In the genomic region with DNA sequence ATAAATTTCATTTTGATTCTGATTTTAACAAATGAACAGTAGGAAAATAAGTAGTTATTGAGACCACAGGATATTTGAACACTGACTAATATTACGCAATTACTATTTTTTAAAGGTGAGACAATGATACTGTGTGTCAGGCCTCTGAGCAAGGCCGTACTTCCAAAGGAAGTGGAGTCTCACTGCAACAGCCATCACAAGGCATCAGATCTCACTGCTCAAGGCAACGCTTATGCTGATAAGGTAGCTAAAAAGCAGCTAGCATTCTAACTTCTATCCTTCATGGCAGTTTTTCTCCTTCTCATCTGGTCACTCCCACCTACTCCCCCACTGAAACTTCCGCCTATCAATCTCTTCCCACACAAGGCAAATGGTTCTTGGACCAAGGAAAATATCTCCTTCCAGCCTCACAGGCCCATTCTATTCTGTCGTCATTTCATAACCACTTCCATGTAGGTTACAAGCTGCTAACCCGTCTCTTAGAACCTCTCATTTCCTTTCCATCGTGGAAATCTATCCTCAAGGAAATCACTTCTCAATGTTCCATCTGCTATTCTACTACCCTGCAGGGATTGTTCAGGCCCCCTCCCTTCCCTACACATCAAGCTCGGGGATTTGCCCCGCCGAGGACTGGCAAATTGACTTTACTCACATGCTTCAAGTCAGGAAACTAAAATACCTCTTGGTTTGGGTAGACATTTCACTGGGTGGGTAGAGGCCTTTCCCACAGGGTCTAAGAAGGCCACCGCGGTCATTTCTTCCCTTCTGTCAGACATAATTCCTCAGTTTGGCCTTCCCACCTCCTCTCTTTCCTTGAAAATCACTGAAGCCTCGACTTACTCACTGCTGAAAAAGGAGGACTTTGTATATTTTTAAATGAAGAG, we compare ENCODE assay signal across 8 cellular contexts. TPM values are rescaled to one million over a fixed set of nuclear protein-coding genes. Genes with fewer than 3 reads are reported as not detected.
DNase-seq lines count a peak whose midpoint lies in the region; ATAC-seq, FAIRE-seq and TF ChIP-seq lines count a peak whose summit lies in the region.
"Not testable (repeated sequence)": the region's sequence is repeated elsewhere in the genome, so short reads cannot be mapped to it uniquely, and the experiment has no call there.

No MANE protein-coding gene starts in this region.

- 83% methylated on average over 13 of the region's 13 CpGs; no CpG with 5 or more reads in 1 of the 2 experiments for WGBS in H1 (ENCODE audit: extremely low coverage in 1 of 2, insufficient coverage in 1 of 2, insufficient read length in 1 of 2, insufficient replicate concordance in 2 of 2, low coverage in 1 of 2, low lambda C conversion rate in 2 of 2, missing lambda C conversion rate in 1 of 2), 2 experiments
- 78% methylated on average over 13 of the region's 13 CpGs for WGBS in smooth muscle cell (ENCODE audit: low lambda C conversion rate)

- H3K4ac ChIP-seq in H1 (replicated peaks; ENCODE audit: insufficient read length, low read depth, low read length): not testable (repeated sequence)

- peak overlapping the region; percentile 69; the same call in 1 of the 2 replicates for H2BK5ac ChIP-seq in H1 (ENCODE audit: low read depth, low read length)

- peaks cover 13% of the 10 kb centered on the region for H3F3A ChIP-seq in DOHH2 (ENCODE audit: control insufficient read depth, insufficient read depth)
- not testable (repeated sequence) for H3F3A ChIP-seq in smooth muscle cell (ENCODE audit: low read depth)

- not testable (repeated sequence) for H3K56ac ChIP-seq in H1 (replicated peaks; ENCODE audit: insufficient read length, low read depth, low read length)

- H3K9me1 ChIP-seq in keratinocyte (ENCODE audit: control insufficient read depth, extremely low read depth, insufficient read depth, low read length): not testable (repeated sequence)

- TF ChIP-seq EP300 in H1 (IDR thresholded peaks at IDR 0.05; ENCODE audit: borderline replicate concordance in 1 of 2, low read depth in 2 of 2, low read length in 2 of 2): not testable (repeated sequence)

- H3K4me3 ChIP-seq in DOHH2 (ENCODE audit: low read length): peak overlapping the region; percentile 87
- H3K4me3 ChIP-seq in HCT116 (replicated peaks in 1 of 2; ENCODE audit: low read depth in 1 of 2, low read length in 2 of 2): 0 out of 4 replicates have a peak overlapping the region, but pooled peaks of 1 of the 2 experiments have one; percentile 26
- peak overlapping the region in 1 of 4 experiments; percentile 43; a peak in 1 of 8 replicates for H3K4me3 ChIP-seq in H1 (ENCODE audit: extremely low read depth in 1 of 4, insufficient read depth in 2 of 4, low read depth in 3 of 4, low read length in 4 of 4)
- peak overlapping the region; percentile 4 to 52 (median 17) for H3K4me3 ChIP-seq in keratinocyte (ENCODE audit: control insufficient read depth in 2 of 3, extremely low read depth in 1 of 3, insufficient read depth in 2 of 3, low read depth in 1 of 3, low read length in 3 of 3)
- H3K4me3 ChIP-seq in smooth muscle cell: not testable (repeated sequence)

- TF ChIP-seq POLR2A in HCT116 (IDR thresholded peaks at IDR 0.05; ENCODE audit: borderline replicate concordance, extremely low read depth, insufficient read depth, insufficient read length); H1 (IDR thresholded peaks at IDR 0.05; ENCODE audit: control extremely low read depth in 1 of 2, low read depth in 2 of 2, low read length in 2 of 2): not testable (repeated sequence)

- peaks cover 33% of the 10 kb centered on the region for H3K4me1 Mint-ChIP-seq in T-helper 2 cell treated with Interferon-gamma antibody and Interleukin-4, amounts not matched to agents 5 μg/mL and 100 μg/mL, for 36 hours (ENCODE audit: low read depth)
- H3K4me1 Mint-ChIP-seq in activated naive CD4-positive, alpha-beta T cell treated with anti-CD3 and anti-CD28 coated beads, Interleukin-2, amount 50 U/mL, for 24 hours: peaks cover 39% of the 10 kb centered on the region

- H4K91ac ChIP-seq in H1 (replicated peaks; ENCODE audit: insufficient read length, low read length): peak overlapping the region; percentile 58

- H2AFZ ChIP-seq in HCT116 (ENCODE audit: low read depth, low read length, poor library complexity, severe bottlenecking); H1 (ENCODE audit: low read length); keratinocyte (ENCODE audit: control insufficient read depth, low read length); smooth muscle cell (ENCODE audit: low read depth): not testable (repeated sequence)

- not testable (repeated sequence) for TF ChIP-seq CTCF in DOHH2 (IDR thresholded peaks at IDR 0.05; ENCODE audit: low read depth, low read length, poor library complexity, severe bottlenecking); HCT116 (IDR thresholded peaks at IDR 0.05 in 2 of 3, conservative IDR thresholded peaks at IDR 0.05 in 1 of 3; ENCODE audit: borderline replicate concordance in 1 of 3, insufficient read depth in 1 of 3, low read depth in 2 of 3, low read length in 2 of 3); H1 (IDR thresholded peaks at IDR 0.05; ENCODE audit: control extremely low read depth in 1 of 3, insufficient read depth in 1 of 3, low read depth in 1 of 3, low read length in 3 of 3); keratinocyte (optimal IDR thresholded peaks at IDR 0.05 in 1 of 3, IDR thresholded peaks at IDR 0.05 in 1 of 3, conservative IDR thresholded peaks at IDR 0.05 in 1 of 3; ENCODE audit: extremely low read depth in 1 of 3, insufficient read depth in 2 of 3, low read length in 3 of 3); smooth muscle cell (IDR thresholded peaks at IDR 0.05; ENCODE audit: borderline replicate concordance, insufficient read depth, poor library complexity, severe bottlenecking)

- POLR2A ChIA-PET in HCT116 (lab: Charles Lee): not testable (repeated sequence)
- POLR2A ChIA-PET in H1 (lab: Charles Lee; ENCODE audit: partially characterized antibody): interaction anchor here (1.0 to 3.8 kb wide), 2 partner anchors 13 to 54 kb away, joined by 3 to 14 read pairs; partner anchors contain the start of genes EIF2A and SERP1

- not testable (repeated sequence) for H3K23ac ChIP-seq in H1 (ENCODE audit: insufficient read length)

- not testable (repeated sequence) for H3K14ac ChIP-seq in H1 (ENCODE audit: insufficient read length)

- H3K9me3 Mint-ChIP-seq in T-helper 2 cell treated with Interferon-gamma antibody and Interleukin-4, amounts not matched to agents 5 μg/mL and 100 μg/mL, for 36 hours; activated naive CD4-positive, alpha-beta T cell treated with anti-CD3 and anti-CD28 coated beads, Interleukin-2, amount 50 U/mL, for 24 hours: not testable (repeated sequence)

- H4K8ac ChIP-seq in H1 (ENCODE audit: extremely low read depth, insufficient read depth, low read length): not testable (repeated sequence)

- H3K18ac ChIP-seq in H1 (ENCODE audit: extremely low read depth, low read length): not testable (repeated sequence)

- not testable (repeated sequence) for H2BK120ac ChIP-seq in H1 (replicated peaks; ENCODE audit: low read depth, low read length)

- RAD21 ChIA-PET in HCT116 (lab: Charles Lee; ENCODE audit: low non-redundant PET in 1 of 2, low total read pairs in 2 of 2, uncharacterized antibody in 2 of 2, unreplicated experiment in 2 of 2): not testable (repeated sequence)

- CTCF ChIA-PET in HCT116 (lab: Charles Lee); H1 (lab: Charles Lee; ENCODE audit: partially characterized antibody): not testable (repeated sequence)

- H3K27ac ChIP-seq in DOHH2 (ENCODE audit: low read depth, low read length): peak overlapping the region; percentile 49
- peak overlapping the region; percentile 28; the same call in 1 of the 2 replicates for H3K27ac ChIP-seq in HCT116 (ENCODE audit: low read depth, low read length)
- peak overlapping the region; percentile 84; the same call in 1 of the 2 replicates for H3K27ac ChIP-seq in H1 (ENCODE audit: low read depth, low read length)
- H3K27ac ChIP-seq in keratinocyte (ENCODE audit: control insufficient read depth, insufficient read depth, low read length): peak overlapping the region; percentile 95
- peak overlapping the region; percentile 95 for H3K27ac ChIP-seq in smooth muscle cell (ENCODE audit: low read depth)

- H3K36me3 Mint-ChIP-seq in T-helper 2 cell treated with Interferon-gamma antibody and Interleukin-4, amounts not matched to agents 5 μg/mL and 100 μg/mL, for 36 hours (ENCODE audit: low read depth): peaks cover 28% of the 10 kb centered on the region
- peaks cover 14% of the 10 kb centered on the region for H3K36me3 Mint-ChIP-seq in activated naive CD4-positive, alpha-beta T cell treated with anti-CD3 and anti-CD28 coated beads, Interleukin-2, amount 50 U/mL, for 24 hours

- not testable (repeated sequence) for DNase-seq in HCT116 (ENCODE audit: low read depth, low spot score); T-helper 2 cell treated with Interferon-gamma antibody and Interleukin-4, amounts not matched to agents 5 μg/mL and 100 μg/mL, for 36 hours (ENCODE audit: low spot score); H1 (ENCODE audit: low read depth in 1 of 2, low spot score in 2 of 2); smooth muscle cell (lab: John Stamatoyannopoulos, UW; ENCODE audit: unreplicated experiment)
- peak; percentile 91 for DNase-seq in NCI-H226
- peak; percentile 61 for DNase-seq in keratinocyte (ENCODE audit: low read depth, low spot score)

- not testable (repeated sequence) for H3K27me3 Mint-ChIP-seq in T-helper 2 cell treated with Interferon-gamma antibody and Interleukin-4, amounts not matched to agents 5 μg/mL and 100 μg/mL, for 36 hours (ENCODE audit: low read depth); activated naive CD4-positive, alpha-beta T cell treated with anti-CD3 and anti-CD28 coated beads, Interleukin-2, amount 50 U/mL, for 24 hours

- H2BK15ac ChIP-seq in H1 (ENCODE audit: low read length): 0 out of 2 replicates have a peak overlapping the region, but pooled peaks have one; percentile 12

- ATAC-seq in HCT116: not testable (repeated sequence)

- not testable (repeated sequence) for TF ChIP-seq RAD21 in HCT116 (IDR thresholded peaks at IDR 0.05; ENCODE audit: low read depth); H1 (IDR thresholded peaks at IDR 0.05 in 1 of 2, conservative IDR thresholded peaks at IDR 0.05 in 1 of 2; ENCODE audit: low read depth in 2 of 2, low read length in 2 of 2)

- FAIRE-seq in H1 (lab: Jason Lieb, UNC); keratinocyte (lab: Jason Lieb, UNC): not testable (repeated sequence)

- H3K9me2 ChIP-seq in DOHH2 (replicated peaks; ENCODE audit: control insufficient read depth, low read length); HCT116 (ENCODE audit: insufficient read depth): not testable (repeated sequence)

- not testable (repeated sequence) for H3K23me2 ChIP-seq in H1 (ENCODE audit: low read depth, low read length)

- dilution Hi-C loops in keratinocyte (cut with MboI; ENCODE audit: extremely low pct_ligation_motif_present, low sequenced_read_pairs): not testable (repeated sequence)

- peaks cover 44% of the 10 kb centered on the region for H3K4me1 ChIP-seq in DOHH2 (ENCODE audit: control insufficient read depth, low read length)
- H3K4me1 ChIP-seq in HCT116 (ENCODE audit: control insufficient read depth in 1 of 2, insufficient read depth in 2 of 2, low read length in 2 of 2): peaks cover 15 to 48% of the 10 kb centered on the region in 2 experiments
- H3K4me1 ChIP-seq in H1 (replicated peaks in 1 of 4; ENCODE audit: control insufficient read depth in 3 of 4, insufficient read depth in 4 of 4, low read length in 3 of 4): peaks cover 6 to 18% (median 14%) of the 10 kb centered on the region in 4 experiments; a peak in 4 of 7 replicates
- H3K4me1 ChIP-seq in keratinocyte (ENCODE audit: control insufficient read depth, extremely low read depth, insufficient read depth, low read length): peaks cover 43% of the 10 kb centered on the region
- peaks cover 19% of the 10 kb centered on the region for H3K4me1 ChIP-seq in smooth muscle cell (ENCODE audit: low read depth)

- peak overlapping the region; percentile 87 for H3K4me3 Mint-ChIP-seq in T-helper 2 cell treated with Interferon-gamma antibody and Interleukin-4, amounts not matched to agents 5 μg/mL and 100 μg/mL, for 36 hours
- peak overlapping the region; percentile 51 for H3K4me3 Mint-ChIP-seq in activated naive CD4-positive, alpha-beta T cell treated with anti-CD3 and anti-CD28 coated beads, Interleukin-2, amount 50 U/mL, for 24 hours

- peak overlapping the region; percentile 81 for H3K27ac Mint-ChIP-seq in T-helper 2 cell treated with Interferon-gamma antibody and Interleukin-4, amounts not matched to agents 5 μg/mL and 100 μg/mL, for 36 hours
- peak overlapping the region; percentile 5 for H3K27ac Mint-ChIP-seq in activated naive CD4-positive, alpha-beta T cell treated with anti-CD3 and anti-CD28 coated beads, Interleukin-2, amount 50 U/mL, for 24 hours

- peaks cover 98% of the 10 kb centered on the region for H3K79me2 ChIP-seq in DOHH2 (ENCODE audit: control insufficient read depth, low read length)
- H3K79me2 ChIP-seq in HCT116 (ENCODE audit: insufficient read depth, low read length): peaks cover 91% of the 10 kb centered on the region
- peaks cover 0 to 52% of the 10 kb centered on the region in 2 experiments; a peak in 3 of 4 replicates for H3K79me2 ChIP-seq in H1 (ENCODE audit: control insufficient read depth in 1 of 2, insufficient read depth in 2 of 2, low read length in 2 of 2)
- peaks cover 74% of the 10 kb centered on the region for H3K79me2 ChIP-seq in keratinocyte (ENCODE audit: control insufficient read depth, insufficient read depth, low read length)
- peaks cover 37% of the 10 kb centered on the region for H3K79me2 ChIP-seq in smooth muscle cell (ENCODE audit: low read depth)

- peak overlapping the region; percentile 62; the same call in 1 of the 2 replicates for H2BK20ac ChIP-seq in H1 (ENCODE audit: low read length)

- H3K27me3 ChIP-seq in DOHH2 (ENCODE audit: control insufficient read depth, low read length); HCT116 (ENCODE audit: insufficient read depth, low read length); H1 (replicated peaks in 1 of 4; ENCODE audit: control insufficient read depth in 3 of 4, extremely low read depth in 1 of 4, insufficient read depth in 3 of 4, low read length in 3 of 4); keratinocyte (ENCODE audit: control insufficient read depth, extremely low read depth, insufficient read depth, low read length); smooth muscle cell (ENCODE audit: low read depth): not testable (repeated sequence)

- peak overlapping the region; percentile 44 for H3K9ac ChIP-seq in HCT116 (ENCODE audit: low read length)
- 0 out of 7 replicates have a peak overlapping the region, but pooled peaks of 1 of the 4 experiments have one; percentile 1 for H3K9ac ChIP-seq in H1 (replicated peaks in 1 of 4; ENCODE audit: extremely low read depth in 1 of 4, low read depth in 3 of 4, low read length in 3 of 4)
- H3K9ac ChIP-seq in keratinocyte (ENCODE audit: control insufficient read depth, extremely low read depth, insufficient read depth, low read length): peak overlapping the region; percentile 65
- peak overlapping the region; percentile 51 for H3K9ac ChIP-seq in smooth muscle cell (ENCODE audit: low read depth)

- H3K36me3 ChIP-seq in DOHH2 (ENCODE audit: control insufficient read depth, low read length): peaks cover 40% of the 10 kb centered on the region
- H3K36me3 ChIP-seq in HCT116 (ENCODE audit: control insufficient read depth in 1 of 2, insufficient read depth in 2 of 2, low read length in 2 of 2); H1 (ENCODE audit: control insufficient read depth in 2 of 4, insufficient read depth in 4 of 4, low read length in 3 of 4); keratinocyte (ENCODE audit: control insufficient read depth in 2 of 2, extremely low read depth in 1 of 2, insufficient read depth in 2 of 2, low read length in 2 of 2); smooth muscle cell (ENCODE audit: low read depth): not testable (repeated sequence)

- not testable (repeated sequence) for H4K5ac ChIP-seq in H1 (ENCODE audit: insufficient read length, low read depth, low read length)

- H3K4me2 ChIP-seq in DOHH2 (ENCODE audit: low read length) (peak overlapping the region; percentile 90), HCT116 (ENCODE audit: low read length) (peak overlapping the region; percentile 60), H1 (ENCODE audit: insufficient read depth in 1 of 2, low read depth in 2 of 2, low read length in 2 of 2) (peak overlapping the region; percentile 42; a peak in 3 of 4 replicates), keratinocyte (ENCODE audit: control insufficient read depth, extremely low read depth, insufficient read depth, low read depth, low read length) (peak overlapping the region; percentile 90)
- H3K4me2 ChIP-seq in smooth muscle cell: not testable (repeated sequence)

- intact Hi-C loops in HCT116 (cut with micrococcal nuclease): loop anchor here (5.0 kb wide), 2 partner anchors 54 to 161 kb away; partner anchors contain the start of genes EIF2A, SERP1 and SIAH2

- not testable (repeated sequence) for H3K79me1 ChIP-seq in H1 (ENCODE audit: low read depth, low read length)

- H2BK12ac ChIP-seq in H1 (ENCODE audit: low read depth, low read length): peak overlapping the region; percentile 94

- TSS peak; percentile 39 for BruUV-seq in HCT116 (replicated peaks; lab: Mats Ljungman, UMichigan)

- H3K9me3 ChIP-seq in DOHH2 (ENCODE audit: control insufficient read depth, insufficient read depth, low read length); HCT116 (ENCODE audit: control insufficient read depth in 1 of 2, insufficient read depth in 1 of 2, low read depth in 1 of 2, low read length in 2 of 2); H1 (ENCODE audit: insufficient read depth in 2 of 2, low read depth in 1 of 2, low read length in 1 of 2); keratinocyte (ENCODE audit: control insufficient read depth, low read depth, low read length); smooth muscle cell (replicated peaks; ENCODE audit: low read depth): not testable (repeated sequence)

- peaks cover 12% of the 10 kb centered on the region for H4K20me1 ChIP-seq in DOHH2 (ENCODE audit: control insufficient read depth, insufficient read depth, low read depth, low read length)
- not testable (repeated sequence) for H4K20me1 ChIP-seq in HCT116 (ENCODE audit: insufficient read depth); H1 (replicated peaks in 1 of 2; ENCODE audit: control insufficient read depth in 1 of 2, insufficient read depth in 2 of 2, low read length in 2 of 2); keratinocyte (ENCODE audit: control insufficient read depth, extremely low read depth, insufficient read depth, low read length)
- peaks cover 20% of the 10 kb centered on the region for H4K20me1 ChIP-seq in smooth muscle cell (ENCODE audit: low read depth)

- H2AK5ac ChIP-seq in H1 (ENCODE audit: low read depth, low read length): peak overlapping the region; percentile 98

RNA-seq across cellular contexts. Expression of gene SELENOT, which starts 2.2 kb away (rescaled TPM):
- total RNA-seq in HCT116 (2021; ENCODE audit: unreplicated experiment) (81.6 TPM), smooth muscle cell (92.5 and 93.0 TPM in 2 replicates)
- polyA plus RNA-seq in HCT116 (2012): 78.0 and 92.0 TPM in 2 replicates
- total RNA-seq in H1 (2021; fragmentation: NEBNext Ultra II Directional; extraction: Animal tissue kit (Norgen Biotek cat#: 25700)): 74.7 and 79.0 TPM in 2 replicates
- polyA plus RNA-seq in H1 (2011; rRNA removed) (133 and 290 TPM in 2 replicates), keratinocyte (357 to 668 TPM (median 597 TPM) in 3 replicates), smooth muscle cell (122 and 128 TPM in 2 replicates)
- polyA plus RNA-seq in H1 (2011; cell fraction: cytosol; rRNA removed): 182 TPM
- 131 TPM for polyA plus RNA-seq in H1 (2011; cell fraction: nucleus; rRNA removed)
- 82.0 to 88.0 TPM (median 84.7 TPM) in 4 replicates for polyA plus RNA-seq in H1 (2012, experiment 1 of 2)
- polyA plus RNA-seq in H1 (2012, experiment 2 of 2): 7.4 TPM
- 43.2 TPM for polyA plus RNA-seq in H1 (2013, experiment 1 of 2)
- polyA plus RNA-seq in H1 (2013, experiment 2 of 2): 51.1 TPM
- 337 and 655 TPM in 2 replicates for polyA minus RNA-seq in H1 (2011; rRNA and poly(A)+ RNA removed)
- 73.3 TPM for polyA minus RNA-seq in H1 (2011; cell fraction: cytosol; rRNA and poly(A)+ RNA removed)
- polyA minus RNA-seq in H1 (2011; cell fraction: nucleus; rRNA and poly(A)+ RNA removed): 101 TPM
- 24.1 TPM for polyA plus RNA-seq in keratinocyte (2011; ENCODE audit: low read depth)
- polyA plus RNA-seq in keratinocyte (2011; cell fraction: cytosol; rRNA removed): 421 and 922 TPM in 2 replicates
- polyA plus RNA-seq in keratinocyte (2011; cell fraction: nucleus; rRNA removed): 313 and 352 TPM in 2 replicates
- 135 and 141 TPM in 2 replicates for polyA plus RNA-seq in keratinocyte (2012; ENCODE audit: low replicate concordance)
- polyA minus RNA-seq in keratinocyte: 285 to 581 TPM (median 504 TPM) in 3 replicates
- polyA minus RNA-seq in keratinocyte (2011; cell fraction: cytosol; rRNA and poly(A)+ RNA removed): 191 TPM
- 108 and 188 TPM in 2 replicates for polyA minus RNA-seq in keratinocyte (2011; cell fraction: nucleus; rRNA and poly(A)+ RNA removed)

RNA-seq across cellular contexts. Expression of gene EIF2A, which starts 54.3 kb away (rescaled TPM):
- total RNA-seq in HCT116 (2021; ENCODE audit: unreplicated experiment) (126 TPM), smooth muscle cell (155 and 166 TPM in 2 replicates)
- 70.0 and 77.7 TPM in 2 replicates for polyA plus RNA-seq in HCT116 (2012)
- total RNA-seq in H1 (2021; fragmentation: NEBNext Ultra II Directional; extraction: Animal tissue kit (Norgen Biotek cat#: 25700)): 87.5 and 91.6 TPM in 2 replicates
- polyA plus RNA-seq in H1 (2011; rRNA removed) (32.1 and 59.3 TPM in 2 replicates), keratinocyte (51.3 to 147 TPM (median 104 TPM) in 3 replicates), smooth muscle cell (34.0 and 44.1 TPM in 2 replicates)
- 71.8 TPM for polyA plus RNA-seq in H1 (2011; cell fraction: cytosol; rRNA removed)
- polyA plus RNA-seq in H1 (2011; cell fraction: nucleus; rRNA removed): 31.5 TPM
- polyA plus RNA-seq in H1 (2012, experiment 1 of 2): 44.9 to 86.0 TPM (median 57.5 TPM) in 4 replicates
- 9.7 TPM for polyA plus RNA-seq in H1 (2012, experiment 2 of 2)
- 84.7 TPM for polyA plus RNA-seq in H1 (2013, experiment 1 of 2)
- polyA plus RNA-seq in H1 (2013, experiment 2 of 2): 75.5 TPM
- polyA minus RNA-seq in H1 (2011; rRNA and poly(A)+ RNA removed): 103 and 125 TPM in 2 replicates
- 36.3 TPM for polyA minus RNA-seq in H1 (2011; cell fraction: cytosol; rRNA and poly(A)+ RNA removed)
- 109 TPM for polyA minus RNA-seq in H1 (2011; cell fraction: nucleus; rRNA and poly(A)+ RNA removed)
- 324 TPM for polyA plus RNA-seq in keratinocyte (2011; ENCODE audit: low read depth)
- polyA plus RNA-seq in keratinocyte (2011; cell fraction: cytosol; rRNA removed): 78.8 and 149 TPM in 2 replicates
- polyA plus RNA-seq in keratinocyte (2011; cell fraction: nucleus; rRNA removed): 66.7 and 83.8 TPM in 2 replicates
- polyA plus RNA-seq in keratinocyte (2012; ENCODE audit: low replicate concordance): 50.7 and 55.3 TPM in 2 replicates
- 12.9 to 95.7 TPM (median 71.7 TPM) in 3 replicates for polyA minus RNA-seq in keratinocyte
- 24.6 TPM for polyA minus RNA-seq in keratinocyte (2011; cell fraction: cytosol; rRNA and poly(A)+ RNA removed)
- polyA minus RNA-seq in keratinocyte (2011; cell fraction: nucleus; rRNA and poly(A)+ RNA removed): 25.0 and 35.0 TPM in 2 replicates

RNA-seq across cellular contexts. Expression of gene SERP1, which starts 54.6 kb away (rescaled TPM):
- total RNA-seq in HCT116 (2021; ENCODE audit: unreplicated experiment) (69.1 TPM), smooth muscle cell (268 TPM in 2 replicates)
- 68.6 and 107 TPM in 2 replicates for polyA plus RNA-seq in HCT116 (2012)
- total RNA-seq in H1 (2021; fragmentation: NEBNext Ultra II Directional; extraction: Animal tissue kit (Norgen Biotek cat#: 25700)): 98.2 and 111 TPM in 2 replicates
- polyA plus RNA-seq in H1 (2011; rRNA removed) (90.3 and 167 TPM in 2 replicates), keratinocyte (56.2 to 84.2 TPM (median 61.8 TPM) in 3 replicates), smooth muscle cell (202 and 247 TPM in 2 replicates)
- 115 TPM for polyA plus RNA-seq in H1 (2011; cell fraction: cytosol; rRNA removed)
- polyA plus RNA-seq in H1 (2011; cell fraction: nucleus; rRNA removed): 91.6 TPM
- 60.7 to 77.7 TPM (median 70.0 TPM) in 4 replicates for polyA plus RNA-seq in H1 (2012, experiment 1 of 2)
- polyA plus RNA-seq in H1 (2012, experiment 2 of 2): 30.7 TPM
- 72.6 TPM for polyA plus RNA-seq in H1 (2013, experiment 1 of 2)
- 79.6 TPM for polyA plus RNA-seq in H1 (2013, experiment 2 of 2)
- polyA minus RNA-seq in H1 (2011; rRNA and poly(A)+ RNA removed): 29.8 and 37.0 TPM in 2 replicates
- polyA minus RNA-seq in H1 (2011; cell fraction: cytosol; rRNA and poly(A)+ RNA removed): 113 TPM
- 96.7 TPM for polyA minus RNA-seq in H1 (2011; cell fraction: nucleus; rRNA and poly(A)+ RNA removed)
- polyA plus RNA-seq in keratinocyte (2011; ENCODE audit: low read depth): 69.5 TPM
- 55.0 and 91.6 TPM in 2 replicates for polyA plus RNA-seq in keratinocyte (2011; cell fraction: cytosol; rRNA removed)
- 44.8 and 58.8 TPM in 2 replicates for polyA plus RNA-seq in keratinocyte (2011; cell fraction: nucleus; rRNA removed)
- polyA plus RNA-seq in keratinocyte (2012; ENCODE audit: low replicate concordance): 84.6 and 89.6 TPM in 2 replicates
- 13.7 to 47.3 TPM (median 26.0 TPM) in 3 replicates for polyA minus RNA-seq in keratinocyte
- polyA minus RNA-seq in keratinocyte (2011; cell fraction: cytosol; rRNA and poly(A)+ RNA removed): 211 TPM
- 46.6 and 49.6 TPM in 2 replicates for polyA minus RNA-seq in keratinocyte (2011; cell fraction: nucleus; rRNA and poly(A)+ RNA removed)

Comparison
In these comparisons a context has a peak if more than half of its experiments do, and no peak if none do; other contexts are left out.
1. H3K27ac ChIP-seq: peak in every context shown above with its lines; median percentile 95 in keratinocyte; 95 in smooth muscle cell; 84 in H1; 49 in DOHH2; 28 in HCT116.